In the genomic region with DNA sequence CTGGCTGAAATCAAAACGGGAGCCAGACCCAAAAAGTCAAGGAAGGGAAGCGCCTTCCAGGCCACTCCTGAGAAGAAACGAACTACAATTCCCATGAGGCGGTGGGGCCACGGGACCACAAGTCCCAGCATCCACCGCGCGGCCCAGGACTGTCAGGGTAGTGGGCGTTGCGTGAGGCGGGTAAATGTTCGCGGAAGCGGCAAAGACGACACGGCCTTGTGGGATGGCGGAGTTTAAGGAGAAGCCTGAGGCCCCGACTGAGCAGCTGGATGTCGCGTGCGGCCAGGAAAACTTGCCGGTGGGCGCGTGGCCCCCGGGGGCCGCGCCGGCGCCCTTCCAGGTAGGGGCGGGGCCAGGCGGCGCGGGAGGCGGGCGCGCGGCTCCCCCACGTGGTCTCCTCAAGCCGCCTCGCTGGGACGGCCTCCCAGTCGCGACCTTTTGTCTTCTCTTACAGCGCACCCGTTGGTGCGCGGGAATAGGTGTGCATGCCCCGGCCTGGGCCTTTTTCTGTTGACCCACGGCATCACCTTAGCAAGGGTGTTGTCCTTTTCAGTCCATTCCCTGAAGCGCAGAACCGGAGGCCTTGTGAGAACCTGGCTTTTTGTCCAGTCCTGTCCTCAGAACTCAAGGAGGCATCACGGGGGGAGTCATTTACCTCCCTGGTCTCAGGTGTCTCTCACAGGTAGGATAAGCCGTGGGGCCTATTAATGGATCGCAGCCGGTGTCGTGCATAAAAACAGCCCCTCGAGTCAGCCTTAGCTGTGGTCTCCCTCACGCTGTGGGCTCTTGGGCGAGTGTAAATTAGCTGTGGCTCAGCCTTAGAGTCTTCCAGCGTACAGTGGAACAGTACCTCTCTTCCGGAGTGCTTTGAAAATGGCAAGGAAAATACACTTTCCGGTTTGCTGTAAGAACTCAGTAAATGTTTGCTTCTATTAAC, we compare ENCODE assay signal across 8 cellular contexts.
DNase-seq lines count a peak whose midpoint lies in the region; ATAC-seq and TF ChIP-seq lines count a peak whose summit lies in the region.

Gene SETMAR, plus strand, starts transcription at position 183 of the 937 bp plus-strand sequence. Its CDS starts 2 bp downstream, at position 185.

- peak within 1 kb of the TSS; percentile 83 for H3K4me3 ChIP-seq in AG04449 (ENCODE audit: low read depth, low read length)

- no peak for DNase-seq in AG04449 (ENCODE audit: low read depth, low spot score)
- DNase-seq in NCI-H2196 treated with DMSO at 0.1 percent for 48 hours (lab: John Stamatoyannopoulos, UW; ENCODE audit: unreplicated experiment) = peak; percentile 11
- DNase-seq in activated CD4-positive, CD25-positive, alpha-beta regulatory T cell (lab: John Stamatoyannopoulos, UW) = peak; percentile 67 to 77 (median 72)
- peak; percentile 37 to 94 (median 85) for DNase-seq in caudate nucleus (lab: John Stamatoyannopoulos, UW)
- peak; percentile 80 for DNase-seq in iris pigment epithelial cell (ENCODE audit: low read depth)
- peak; percentile 82 for DNase-seq in stimulated activated CD4-positive, alpha-beta T cell treated with anti-CD3 and anti-CD28 coated beads, Interleukin-12 subunit alpha, Interleukin-12 subunit beta, amount 100 ng/mL, for 4 hours

- POLR2A ChIA-PET in AG04449 (lab: Yijun Ruan, JAX) = no interaction called here

- CTCF ChIA-PET in AG04449 (lab: Yijun Ruan, JAX) = interaction anchor here (1.7 kb wide), 1 partner anchor 330 kb away, joined by 5 read pairs; no protein-coding TSS in a partner anchor

- peak within 1 kb of the TSS; percentile 94 for H3K27ac ChIP-seq in caudate nucleus (ENCODE audit: low read depth, low read length)

- no peak for TF ChIP-seq CTCF in AG04449 (IDR thresholded peaks at IDR 0.05; ENCODE audit: insufficient read depth, low read length, missing control alignments)

- peak; percentile 90 for ATAC-seq in GM18870 (IDR thresholded peaks at IDR 0.05; ENCODE audit: unreplicated experiment)
- peak; percentile 98 for ATAC-seq in HG03108 (IDR thresholded peaks at IDR 0.05; ENCODE audit: unreplicated experiment)
